Comparison of ENCODE assay signal across 16 cellular contexts in genomic region chr11:553949-554398, GRCh38. TPM values are rescaled to one million over a fixed set of nuclear protein-coding genes. Genes with fewer than 3 reads are reported as not detected.
A peak's percentile ranks its signal among the peaks of the same experiment; 100 is the strongest.
DNase-seq lines count a peak whose midpoint lies in the region; ATAC-seq and TF ChIP-seq lines count a peak whose summit lies in the region.
"Had no signal": no experiment of that assay in that cellular context is flagged by ENCODE, and none has a peak within 500 bp of the region (broad histone marks: within the 10 kb centered on the region; RNA-seq: fewer than 3 reads in every experiment).

No MANE protein-coding gene starts in this region.

- H3K36me3 ChIP-seq in CD8-positive, alpha-beta T cell (ENCODE audit: insufficient read depth, low read length): no peaks in the 10 kb centered on the region
- H3K36me3 ChIP-seq in BE2C: no peaks in the 10 kb centered on the region
- H3K36me3 ChIP-seq: suprapubic skin had no signal

- intact Hi-C loops in CD8-positive, alpha-beta T cell (cut with DNase I, micrococcal nuclease): loop anchor here in 1 of 2 experiments (2.0 kb wide), 2 partner anchors 15 to 35 kb away; no protein-coding TSS in a partner anchor

- no peak overlapping the region for H3K4me3 ChIP-seq in CD8-positive, alpha-beta T cell (ENCODE audit: low read depth, low read length)
- H3K4me3 ChIP-seq in BE2C (ENCODE audit: low read depth, low read length): no peak overlapping the region

- ATAC-seq in CD8-positive, alpha-beta T cell: no peak

- DNase-seq in CD8-positive, alpha-beta T cell: no peak
- DNase-seq in T1000 (lab: John Stamatoyannopoulos, UW) (no peak), BE2C (no peak)
- DNase-seq: activated naive CD4-positive, alpha-beta T cell treated with anti-CD3 and anti-CD28 coated beads, Interleukin-2, amount 50 U/mL, for 16 hours; activated T-cell treated with anti-CD3 and anti-CD28 coated beads for 4 hours; erythroblast; mammary epithelial cell; NCI-H2029 treated with DMSO at 0.1 percent for 48 hours; NCI-H774; Right ventricle myocardium superior; T-helper 17 cell had no signal

- TF ChIP-seq CTCF in CD8-positive, alpha-beta T cell (IDR thresholded peaks at IDR 0.05): no peak
- no peak for TF ChIP-seq CTCF in BE2C (IDR thresholded peaks at IDR 0.05; ENCODE audit: low read depth, low read length)

- CTCF ChIA-PET in CD8-positive, alpha-beta T cell (lab: Charles Lee): interaction anchor here (0.6 to 3.7 kb wide), 15 partner anchors 9 to 223 kb away, joined by 3 to 44 read pairs (median 3); partner anchors contain the start of gene GATD1

- H3K9me3 Mint-ChIP-seq in CD8-positive, alpha-beta T cell: no peaks in the 10 kb centered on the region
- H3K9me3 Mint-ChIP-seq: brain; dendritic cell treated with granulocyte-macrophage colony-stimulating factor and Interleukin-4, amounts not matched to agents 40 ng/mL and 50 ng/mL, for 4 days; nephron progenitor cell had no signal

- H3K27me3 Mint-ChIP-seq in CD8-positive, alpha-beta T cell (ENCODE audit: low read depth): no peaks in the 10 kb centered on the region
- H3K27me3 Mint-ChIP-seq: T-helper 17 cell had no signal

- POLR2A ChIA-PET in CD8-positive, alpha-beta T cell (lab: Charles Lee): interaction anchor here (0.9 to 1.2 kb wide), 4 partner anchors 18 to 172 kb away, joined by 4 to 5 read pairs (median 4); partner anchors contain the start of gene TMEM80

- H3K36me3 Mint-ChIP-seq in CD8-positive, alpha-beta T cell: no peaks in the 10 kb centered on the region
- H3K36me3 Mint-ChIP-seq: brain had no signal

- H3K27ac Mint-ChIP-seq in CD8-positive, alpha-beta T cell: no peak overlapping the region
- H3K27ac Mint-ChIP-seq: brain; dendritic cell treated with granulocyte-macrophage colony-stimulating factor and Interleukin-4, amounts not matched to agents 40 ng/mL and 50 ng/mL, for 4 days; nephron progenitor cell; T-helper 17 cell had no signal

- H3K4me3 Mint-ChIP-seq in CD8-positive, alpha-beta T cell: peak overlapping the region; percentile 15
- H3K4me3 Mint-ChIP-seq: dendritic cell treated with granulocyte-macrophage colony-stimulating factor and Interleukin-4, amounts not matched to agents 40 ng/mL and 50 ng/mL, for 4 days; nephron progenitor cell had no signal

- peaks cover 11% of the 10 kb centered on the region for H3K4me1 ChIP-seq in CD8-positive, alpha-beta T cell (ENCODE audit: insufficient read depth, low read length)
- no peaks in the 10 kb centered on the region for H3K4me1 ChIP-seq in BE2C

- no peak overlapping the region for H3K27ac ChIP-seq in CD8-positive, alpha-beta T cell (ENCODE audit: low read depth, low read length)
- H3K27ac ChIP-seq: suprapubic skin had no signal

- H3K4me1 Mint-ChIP-seq in CD8-positive, alpha-beta T cell (ENCODE audit: low read depth): peaks cover 2% of the 10 kb centered on the region
- H3K4me1 Mint-ChIP-seq: brain, T-helper 17 cell had no signal

- no peaks in the 10 kb centered on the region for H3K27me3 ChIP-seq in CD8-positive, alpha-beta T cell (ENCODE audit: insufficient read depth, low read length)
- H3K27me3 ChIP-seq in BE2C: peaks cover 24% of the 10 kb centered on the region

- no peaks in the 10 kb centered on the region for H3K9me3 ChIP-seq in CD8-positive, alpha-beta T cell (ENCODE audit: low read length)
- no peaks in the 10 kb centered on the region for H3K9me3 ChIP-seq in BE2C
- H3K9me3 ChIP-seq: suprapubic skin had no signal

TF ChIP-seq in PFSK-1, 5 proteins besides CTCF, POLR2A, EP300 and RAD21:
- TF ChIP-seq SIN3A (IDR thresholded peaks at IDR 0.05; ENCODE audit: borderline replicate concordance, insufficient read depth, low read length) (no peak), FOXP2 (optimal IDR thresholded peaks at IDR 0.05; ENCODE audit: borderline replicate concordance, extremely low read depth, extremely low read length, insufficient read depth) (peak; percentile 5)

RNA-seq across cellular contexts. Expression of gene LMNTD2, which starts 6.6 kb away (rescaled TPM):
- total RNA-seq in CD8-positive, alpha-beta T cell: 1 to 10 TPM; 4.2 to 5.6 TPM
- polyA plus RNA-seq in PFSK-1 (2012; ENCODE audit: insufficient read length, low read depth): 2.6 TPM
- polyA plus RNA-seq in BE2C (2012; ENCODE audit: insufficient read depth, insufficient read length, low read depth): not detected

RNA-seq across cellular contexts. Expression of gene RASSF7, which starts 6.8 kb away (rescaled TPM):
- total RNA-seq in CD8-positive, alpha-beta T cell: 10 to 100 TPM; 11.8 to 15.3 TPM
- polyA plus RNA-seq in PFSK-1 (2012; ENCODE audit: insufficient read length, low read depth): 16.9 TPM
- 3.7 TPM for polyA plus RNA-seq in BE2C (2012; ENCODE audit: insufficient read depth, insufficient read length, low read depth)

RNA-seq across cellular contexts. Expression of gene LRRC56, which starts 16.6 kb away (rescaled TPM):
- total RNA-seq in CD8-positive, alpha-beta T cell: 1 to 10 TPM; 3.2 TPM
- 2.3 TPM for polyA plus RNA-seq in PFSK-1 (2012; ENCODE audit: insufficient read length, low read depth)
- 0.42 TPM for polyA plus RNA-seq in BE2C (2012; ENCODE audit: insufficient read depth, insufficient read length, low read depth)

RNA-seq across cellular contexts. Expression of gene HRAS, which starts 18.6 kb away (rescaled TPM):
- total RNA-seq in CD8-positive, alpha-beta T cell: 10 to 100 TPM; 25.2 to 25.5 TPM
- polyA plus RNA-seq in PFSK-1 (2012; ENCODE audit: insufficient read length, low read depth): 198 TPM
- 195 TPM for polyA plus RNA-seq in BE2C (2012; ENCODE audit: insufficient read depth, insufficient read length, low read depth)

RNA-seq across cellular contexts. Expression of gene PHRF1, which starts 22.3 kb away (rescaled TPM):
- 10 to 100 TPM; 43.2 to 44.9 TPM for total RNA-seq in CD8-positive, alpha-beta T cell
- polyA plus RNA-seq in PFSK-1 (2012; ENCODE audit: insufficient read length, low read depth): 36.4 TPM
- 36.2 TPM for polyA plus RNA-seq in BE2C (2012; ENCODE audit: insufficient read depth, insufficient read length, low read depth)
